In the genomic region with DNA sequence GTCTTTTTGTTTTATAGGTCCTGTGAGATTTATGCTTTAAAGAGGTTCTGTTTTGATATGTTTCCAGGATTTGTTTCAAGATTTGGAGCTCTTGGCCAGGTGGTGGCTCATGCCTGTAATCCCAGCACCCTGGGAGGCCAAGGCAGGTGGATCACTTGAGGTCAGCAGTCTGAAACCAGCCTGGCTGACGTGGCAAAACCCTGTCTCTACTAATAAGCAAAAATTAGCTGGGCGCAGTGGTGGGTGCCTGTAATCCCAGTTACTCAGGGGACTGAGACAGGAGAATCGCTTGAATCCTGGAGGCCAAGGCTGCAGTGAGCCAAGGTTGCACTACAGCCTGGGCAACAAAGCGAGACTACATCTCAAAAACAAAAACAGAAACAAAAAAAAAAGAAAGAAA, we compare ENCODE assay signal across 22 cellular contexts. TPM values are rescaled to one million over a fixed set of nuclear protein-coding genes. Genes with fewer than 3 reads are reported as not detected.
DNase-seq lines count a peak whose midpoint lies in the region; ATAC-seq and TF ChIP-seq lines count a peak whose summit lies in the region.
"Had no signal": no experiment of that assay in that cellular context is flagged by ENCODE, and none has a peak within 500 bp of the region (broad histone marks: within the 10 kb centered on the region; RNA-seq: fewer than 3 reads in every experiment).

No MANE protein-coding gene starts in this region.

- no peaks in the 10 kb centered on the region for H3K36me3 ChIP-seq in heart left ventricle
- H3K36me3 ChIP-seq: BLaER1 had no signal

- no peak for TF ChIP-seq CTCF in heart left ventricle (IDR thresholded peaks at IDR 0.05)
- no peak for TF ChIP-seq CTCF in chondrocyte (IDR thresholded peaks at IDR 0.05)
- TF ChIP-seq CTCF in mesothelial cell of epicardium (IDR thresholded peaks at IDR 0.05; ENCODE audit: unreplicated experiment), result no peak

- no peaks in the 10 kb centered on the region for H3K36me3 Mint-ChIP-seq in chondrocyte (ENCODE audit: low read depth)
- H3K36me3 Mint-ChIP-seq in mesothelial cell of epicardium, result no peaks in the 10 kb centered on the region
- H3K36me3 Mint-ChIP-seq: CD4-positive, CD25-positive, alpha-beta regulatory T cell; CD8-positive, alpha-beta T cell had no signal

- H3K4me1 ChIP-seq in heart left ventricle, result no peaks in the 10 kb centered on the region
- H3K4me1 ChIP-seq: BLaER1, Caco-2 had no signal

- H3K4me1 Mint-ChIP-seq in chondrocyte (ENCODE audit: low read depth), result no peaks in the 10 kb centered on the region
- no peaks in the 10 kb centered on the region for H3K4me1 Mint-ChIP-seq in mesothelial cell of epicardium
- H3K4me1 Mint-ChIP-seq: B cell; CD4-positive, CD25-positive, alpha-beta regulatory T cell; H9 had no signal

- TF ChIP-seq POLR2A in heart left ventricle (IDR thresholded peaks at IDR 0.05), result no peak

- H3K27ac Mint-ChIP-seq in chondrocyte (ENCODE audit: unreplicated experiment), result no peak overlapping the region
- no peak overlapping the region for H3K27ac Mint-ChIP-seq in mesothelial cell of epicardium
- H3K27ac Mint-ChIP-seq: B cell; CD4-positive, CD25-positive, alpha-beta regulatory T cell; CD8-positive, alpha-beta T cell; H9 had no signal

- peaks cover 0 to 18% (median 0%) of the 10 kb centered on the region in 12 donors for H3K9me3 ChIP-seq in heart left ventricle
- H3K9me3 ChIP-seq: BLaER1, Caco-2 had no signal

- no peak overlapping the region for H3K4me3 Mint-ChIP-seq in chondrocyte (ENCODE audit: unreplicated experiment)
- no peak overlapping the region for H3K4me3 Mint-ChIP-seq in mesothelial cell of epicardium
- H3K4me3 Mint-ChIP-seq: B cell; CD4-positive, CD25-positive, alpha-beta regulatory T cell; CD8-positive, alpha-beta T cell; H9 had no signal

- H3K9me3 Mint-ChIP-seq in chondrocyte (ENCODE audit: low read depth) (peaks cover 21% of the 10 kb centered on the region), mesothelial cell of epicardium (peaks cover 27% of the 10 kb centered on the region)
- H3K9me3 Mint-ChIP-seq: CD8-positive, alpha-beta T cell had no signal

- H3K27ac ChIP-seq in heart left ventricle, result no peak overlapping the region
- H3K27ac ChIP-seq: 22Rv1, BLaER1, C4-2B, GM23248 had no signal

- no peak overlapping the region for H3K4me3 ChIP-seq in heart left ventricle
- H3K4me3 ChIP-seq: BLaER1, GM23248 had no signal

- ATAC-seq in Right ventricle myocardium inferior (no peak), heart left ventricle (no peak), HG02884 (IDR thresholded peaks at IDR 0.05; ENCODE audit: unreplicated experiment) (no peak)
- ATAC-seq: CD8-positive, alpha-beta T cell; HCT116 had no signal

- DNase-seq in Right ventricle myocardium inferior (ENCODE audit: missing footprints), result peak; percentile 23
- no peak for DNase-seq in heart left ventricle
- DNase-seq in NCI-H82 (lab: John Stamatoyannopoulos, UW), result peak; percentile 81
- peak; percentile 11 for DNase-seq in RPMI8226
- DNase-seq in chondrocyte (ENCODE audit: low spot score), result no peak
- no peak for DNase-seq in mesothelial cell of epicardium (ENCODE audit: low spot score in 2 of 2, unreplicated experiment in 2 of 2)
- DNase-seq: Caco-2; CD4-positive, CD25-positive, alpha-beta regulatory T cell; CD8-positive, alpha-beta T cell; DMS 273 treated with DMSO at 0.1 percent for 48 hours; DMS79; GF-D8; GM23248; H9 had no signal

- intact Hi-C loops in Right ventricle myocardium inferior (cut with DNase I), result no loop called here
- intact Hi-C loops in heart left ventricle (cut with DNase I), result no loop called here

- 81 to 89% (median 88%) methylated on average over 4 of the region's 4 CpGs for WGBS in heart left ventricle, 4 donors

- H3K27me3 Mint-ChIP-seq in chondrocyte (ENCODE audit: low read depth) (peaks cover 14% of the 10 kb centered on the region), mesothelial cell of epicardium (ENCODE audit: low read depth) (no peaks in the 10 kb centered on the region)

- no peaks in the 10 kb centered on the region for H3K27me3 ChIP-seq in heart left ventricle
- H3K27me3 ChIP-seq: BLaER1 had no signal

RNA-seq across cellular contexts. Expression of gene HYAL4, which starts 8.3 kb away (rescaled TPM):
- not detected for total RNA-seq in Right ventricle myocardium inferior
- under 1 TPM in 4 of 9 donors, not detected in 5; 0.10 to 0.43 (median 0.29) TPM for total RNA-seq in heart left ventricle
- polyA plus RNA-seq in heart left ventricle, result not detected
- not detected in 3 replicates for total RNA-seq in chondrocyte
- not detected in 3 replicates for total RNA-seq in mesothelial cell of epicardium
- total RNA-seq: B cell; CD4-positive, CD25-positive, alpha-beta regulatory T cell; CD8-positive, alpha-beta T cell; G401; GM23248; H9 had no signal
- polyA plus RNA-seq: AG04450; CD4-positive, CD25-positive, alpha-beta regulatory T cell; GM23248 had no signal

Comparison
In these comparisons a context has a peak if more than half of its experiments do, and no peak if none do; other contexts are left out.
1. DNase-seq: peak in Right ventricle myocardium inferior (single experiment), NCI-H82 (single experiment) and RPMI8226 (single experiment); none in heart left ventricle (0 of 5), chondrocyte (single experiment) and mesothelial cell of epicardium (0 of 2).